2 cellular contexts compared by ENCODE assay signal in the genomic region with DNA sequence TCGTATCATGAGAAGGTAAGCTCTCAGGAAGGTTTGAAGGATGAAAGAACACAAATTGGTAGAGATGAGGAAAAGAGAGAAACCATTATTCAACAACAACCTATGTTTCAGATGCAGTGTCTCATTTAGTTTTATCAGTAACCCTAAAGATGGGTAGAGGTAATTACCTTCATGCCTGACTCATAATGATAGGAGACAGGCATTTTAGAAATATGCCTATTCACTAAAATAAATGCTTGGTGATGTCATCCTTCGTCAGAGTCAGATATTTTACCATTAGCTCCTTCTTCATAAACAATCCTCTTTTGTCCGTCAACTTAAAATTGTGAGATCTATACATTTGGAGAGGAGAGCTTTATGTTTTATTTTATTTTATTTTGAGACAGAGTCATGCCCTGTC.
TF ChIP-seq lines count a peak whose summit lies in the region.

No MANE protein-coding gene starts in this region.

TF ChIP-seq in SK-N-SH, 30 proteins besides CTCF, POLR2A, EP300 and RAD21 (continued from another document):
- TF ChIP-seq, protein P1, sequence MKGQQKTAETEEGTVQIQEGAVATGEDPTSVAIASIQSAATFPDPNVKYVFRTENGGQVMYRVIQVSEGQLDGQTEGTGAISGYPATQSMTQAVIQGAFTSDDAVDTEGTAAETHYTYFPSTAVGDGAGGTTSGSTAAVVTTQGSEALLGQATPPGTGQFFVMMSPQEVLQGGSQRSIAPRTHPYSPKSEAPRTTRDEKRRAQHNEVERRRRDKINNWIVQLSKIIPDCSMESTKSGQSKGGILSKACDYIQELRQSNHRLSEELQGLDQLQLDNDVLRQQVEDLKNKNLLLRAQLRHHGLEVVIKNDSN (IDR thresholded peaks at IDR 0.05; ENCODE audit: borderline replicate concordance, low read depth) = no peak
- no peak for TF ChIP-seq GABPA (IDR thresholded peaks at IDR 0.05; ENCODE audit: low read depth)

TF ChIP-seq in K562, 482 proteins besides CTCF, POLR2A, EP300 and RAD21 (continued from another document and continues in another):
- TF ChIP-seq PHF8 (IDR thresholded peaks at IDR 0.05; ENCODE audit: borderline replicate concordance, low read length) (no peak), MBD1 (CRISPR knock-in tag; IDR thresholded peaks at IDR 0.05) (no peak), CREM (IDR thresholded peaks at IDR 0.05; ENCODE audit: low read depth) (0 out of 2 replicates have a peak, but pooled peaks have one; percentile 18), DDX20 (tag; IDR thresholded peaks at IDR 0.05; ENCODE audit: low read depth) (no peak), RBM39 (optimal IDR thresholded peaks at IDR 0.05; ENCODE audit: low read depth, low read length) (no peak), ZKSCAN8 (CRISPR knock-in tag; IDR thresholded peaks at IDR 0.05) (no peak), PTBP1 (IDR thresholded peaks at IDR 0.05; ENCODE audit: low read depth, low read length) (no peak), NUFIP1 (IDR thresholded peaks at IDR 0.05; ENCODE audit: partially characterized antibody) (no peak), PURB (CRISPR knock-in tag; IDR thresholded peaks at IDR 0.05; ENCODE audit: low read depth) (no peak), TARDBP (IDR thresholded peaks at IDR 0.05) (no peak), PRMT5 (CRISPR knock-in tag; IDR thresholded peaks at IDR 0.05) (no peak), ZNF586 (CRISPR knock-in tag; conservative IDR thresholded peaks at IDR 0.05) (no peak), DPF2 (IDR thresholded peaks at IDR 0.05) (0 out of 2 replicates have a peak, but pooled peaks have one; percentile 13), RBM22 (IDR thresholded peaks at IDR 0.05; ENCODE audit: low read depth, low read length, poor library complexity, severe bottlenecking) (no peak), ZFPM2 (CRISPR knock-in tag; IDR thresholded peaks at IDR 0.05) (no peak), ETV6 (IDR thresholded peaks at IDR 0.05; ENCODE audit: borderline replicate concordance in 1 of 2, low read depth in 2 of 2, low read length in 1 of 2) (no peak), ETV6 (CRISPR knock-in tag; IDR thresholded peaks at IDR 0.05; ENCODE audit: borderline replicate concordance) (no peak), KAT7 (CRISPR knock-in tag; IDR thresholded peaks at IDR 0.05; ENCODE audit: borderline replicate concordance) (no peak), CBFA2T3 (IDR thresholded peaks at IDR 0.05) (peak; percentile 67), ZNF444 (CRISPR knock-in tag; IDR thresholded peaks at IDR 0.05) (no peak), GATAD2A (IDR thresholded peaks at IDR 0.05) (no peak), NFE2 (IDR thresholded peaks at IDR 0.05; ENCODE audit: low read depth) (peak; percentile 43; the same call in 1 of the 2 replicates), ZNF311 (CRISPR knock-in tag; IDR thresholded peaks at IDR 0.05) (no peak)
- TF ChIP-seq, protein P2, sequence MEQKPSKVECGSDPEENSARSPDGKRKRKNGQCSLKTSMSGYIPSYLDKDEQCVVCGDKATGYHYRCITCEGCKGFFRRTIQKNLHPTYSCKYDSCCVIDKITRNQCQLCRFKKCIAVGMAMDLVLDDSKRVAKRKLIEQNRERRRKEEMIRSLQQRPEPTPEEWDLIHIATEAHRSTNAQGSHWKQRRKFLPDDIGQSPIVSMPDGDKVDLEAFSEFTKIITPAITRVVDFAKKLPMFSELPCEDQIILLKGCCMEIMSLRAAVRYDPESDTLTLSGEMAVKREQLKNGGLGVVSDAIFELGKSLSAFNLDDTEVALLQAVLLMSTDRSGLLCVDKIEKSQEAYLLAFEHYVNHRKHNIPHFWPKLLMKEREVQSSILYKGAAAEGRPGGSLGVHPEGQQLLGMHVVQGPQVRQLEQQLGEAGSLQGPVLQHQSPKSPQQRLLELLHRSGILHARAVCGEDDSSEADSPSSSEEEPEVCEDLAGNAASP (IDR thresholded peaks at IDR 0.05) = no peak
- TF ChIP-seq, protein P3, sequence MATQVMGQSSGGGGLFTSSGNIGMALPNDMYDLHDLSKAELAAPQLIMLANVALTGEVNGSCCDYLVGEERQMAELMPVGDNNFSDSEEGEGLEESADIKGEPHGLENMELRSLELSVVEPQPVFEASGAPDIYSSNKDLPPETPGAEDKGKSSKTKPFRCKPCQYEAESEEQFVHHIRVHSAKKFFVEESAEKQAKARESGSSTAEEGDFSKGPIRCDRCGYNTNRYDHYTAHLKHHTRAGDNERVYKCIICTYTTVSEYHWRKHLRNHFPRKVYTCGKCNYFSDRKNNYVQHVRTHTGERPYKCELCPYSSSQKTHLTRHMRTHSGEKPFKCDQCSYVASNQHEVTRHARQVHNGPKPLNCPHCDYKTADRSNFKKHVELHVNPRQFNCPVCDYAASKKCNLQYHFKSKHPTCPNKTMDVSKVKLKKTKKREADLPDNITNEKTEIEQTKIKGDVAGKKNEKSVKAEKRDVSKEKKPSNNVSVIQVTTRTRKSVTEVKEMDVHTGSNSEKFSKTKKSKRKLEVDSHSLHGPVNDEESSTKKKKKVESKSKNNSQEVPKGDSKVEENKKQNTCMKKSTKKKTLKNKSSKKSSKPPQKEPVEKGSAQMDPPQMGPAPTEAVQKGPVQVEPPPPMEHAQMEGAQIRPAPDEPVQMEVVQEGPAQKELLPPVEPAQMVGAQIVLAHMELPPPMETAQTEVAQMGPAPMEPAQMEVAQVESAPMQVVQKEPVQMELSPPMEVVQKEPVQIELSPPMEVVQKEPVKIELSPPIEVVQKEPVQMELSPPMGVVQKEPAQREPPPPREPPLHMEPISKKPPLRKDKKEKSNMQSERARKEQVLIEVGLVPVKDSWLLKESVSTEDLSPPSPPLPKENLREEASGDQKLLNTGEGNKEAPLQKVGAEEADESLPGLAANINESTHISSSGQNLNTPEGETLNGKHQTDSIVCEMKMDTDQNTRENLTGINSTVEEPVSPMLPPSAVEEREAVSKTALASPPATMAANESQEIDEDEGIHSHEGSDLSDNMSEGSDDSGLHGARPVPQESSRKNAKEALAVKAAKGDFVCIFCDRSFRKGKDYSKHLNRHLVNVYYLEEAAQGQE (CRISPR knock-in tag; IDR thresholded peaks at IDR 0.05; ENCODE audit: low read depth) = no peak
- TF ChIP-seq, protein P4, sequence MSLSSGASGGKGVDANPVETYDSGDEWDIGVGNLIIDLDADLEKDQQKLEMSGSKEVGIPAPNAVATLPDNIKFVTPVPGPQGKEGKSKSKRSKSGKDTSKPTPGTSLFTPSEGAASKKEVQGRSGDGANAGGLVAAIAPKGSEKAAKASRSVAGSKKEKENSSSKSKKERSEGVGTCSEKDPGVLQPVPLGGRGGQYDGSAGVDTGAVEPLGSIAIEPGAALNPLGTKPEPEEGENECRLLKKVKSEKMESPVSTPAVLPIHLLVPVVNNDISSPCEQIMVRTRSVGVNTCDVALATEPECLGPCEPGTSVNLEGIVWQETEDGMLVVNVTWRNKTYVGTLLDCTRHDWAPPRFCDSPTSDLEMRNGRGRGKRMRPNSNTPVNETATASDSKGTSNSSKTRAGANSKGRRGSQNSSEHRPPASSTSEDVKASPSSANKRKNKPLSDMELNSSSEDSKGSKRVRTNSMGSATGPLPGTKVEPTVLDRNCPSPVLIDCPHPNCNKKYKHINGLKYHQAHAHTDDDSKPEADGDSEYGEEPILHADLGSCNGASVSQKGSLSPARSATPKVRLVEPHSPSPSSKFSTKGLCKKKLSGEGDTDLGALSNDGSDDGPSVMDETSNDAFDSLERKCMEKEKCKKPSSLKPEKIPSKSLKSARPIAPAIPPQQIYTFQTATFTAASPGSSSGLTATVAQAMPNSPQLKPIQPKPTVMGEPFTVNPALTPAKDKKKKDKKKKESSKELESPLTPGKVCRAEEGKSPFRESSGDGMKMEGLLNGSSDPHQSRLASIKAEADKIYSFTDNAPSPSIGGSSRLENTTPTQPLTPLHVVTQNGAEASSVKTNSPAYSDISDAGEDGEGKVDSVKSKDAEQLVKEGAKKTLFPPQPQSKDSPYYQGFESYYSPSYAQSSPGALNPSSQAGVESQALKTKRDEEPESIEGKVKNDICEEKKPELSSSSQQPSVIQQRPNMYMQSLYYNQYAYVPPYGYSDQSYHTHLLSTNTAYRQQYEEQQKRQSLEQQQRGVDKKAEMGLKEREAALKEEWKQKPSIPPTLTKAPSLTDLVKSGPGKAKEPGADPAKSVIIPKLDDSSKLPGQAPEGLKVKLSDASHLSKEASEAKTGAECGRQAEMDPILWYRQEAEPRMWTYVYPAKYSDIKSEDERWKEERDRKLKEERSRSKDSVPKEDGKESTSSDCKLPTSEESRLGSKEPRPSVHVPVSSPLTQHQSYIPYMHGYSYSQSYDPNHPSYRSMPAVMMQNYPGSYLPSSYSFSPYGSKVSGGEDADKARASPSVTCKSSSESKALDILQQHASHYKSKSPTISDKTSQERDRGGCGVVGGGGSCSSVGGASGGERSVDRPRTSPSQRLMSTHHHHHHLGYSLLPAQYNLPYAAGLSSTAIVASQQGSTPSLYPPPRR (CRISPR knock-in tag; IDR thresholded peaks at IDR 0.05; ENCODE audit: borderline replicate concordance) = no peak
- TF ChIP-seq, protein P5, sequence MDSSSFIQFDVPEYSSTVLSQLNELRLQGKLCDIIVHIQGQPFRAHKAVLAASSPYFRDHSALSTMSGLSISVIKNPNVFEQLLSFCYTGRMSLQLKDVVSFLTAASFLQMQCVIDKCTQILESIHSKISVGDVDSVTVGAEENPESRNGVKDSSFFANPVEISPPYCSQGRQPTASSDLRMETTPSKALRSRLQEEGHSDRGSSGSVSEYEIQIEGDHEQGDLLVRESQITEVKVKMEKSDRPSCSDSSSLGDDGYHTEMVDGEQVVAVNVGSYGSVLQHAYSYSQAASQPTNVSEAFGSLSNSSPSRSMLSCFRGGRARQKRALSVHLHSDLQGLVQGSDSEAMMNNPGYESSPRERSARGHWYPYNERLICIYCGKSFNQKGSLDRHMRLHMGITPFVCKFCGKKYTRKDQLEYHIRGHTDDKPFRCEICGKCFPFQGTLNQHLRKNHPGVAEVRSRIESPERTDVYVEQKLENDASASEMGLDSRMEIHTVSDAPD (CRISPR knock-in tag; IDR thresholded peaks at IDR 0.05) = no peak
- TF ChIP-seq, protein P6, sequence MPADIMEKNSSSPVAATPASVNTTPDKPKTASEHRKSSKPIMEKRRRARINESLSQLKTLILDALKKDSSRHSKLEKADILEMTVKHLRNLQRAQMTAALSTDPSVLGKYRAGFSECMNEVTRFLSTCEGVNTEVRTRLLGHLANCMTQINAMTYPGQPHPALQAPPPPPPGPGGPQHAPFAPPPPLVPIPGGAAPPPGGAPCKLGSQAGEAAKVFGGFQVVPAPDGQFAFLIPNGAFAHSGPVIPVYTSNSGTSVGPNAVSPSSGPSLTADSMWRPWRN (IDR thresholded peaks at IDR 0.05; ENCODE audit: low read depth) = no peak
- TF ChIP-seq, protein P7, sequence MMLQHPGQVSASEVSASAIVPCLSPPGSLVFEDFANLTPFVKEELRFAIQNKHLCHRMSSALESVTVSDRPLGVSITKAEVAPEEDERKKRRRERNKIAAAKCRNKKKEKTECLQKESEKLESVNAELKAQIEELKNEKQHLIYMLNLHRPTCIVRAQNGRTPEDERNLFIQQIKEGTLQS (IDR thresholded peaks at IDR 0.05) = peak; percentile 80
- TF ChIP-seq, protein P7 (CRISPR knock-in tag; conservative IDR thresholded peaks at IDR 0.05) = no peak
- TF ChIP-seq, protein P8, sequence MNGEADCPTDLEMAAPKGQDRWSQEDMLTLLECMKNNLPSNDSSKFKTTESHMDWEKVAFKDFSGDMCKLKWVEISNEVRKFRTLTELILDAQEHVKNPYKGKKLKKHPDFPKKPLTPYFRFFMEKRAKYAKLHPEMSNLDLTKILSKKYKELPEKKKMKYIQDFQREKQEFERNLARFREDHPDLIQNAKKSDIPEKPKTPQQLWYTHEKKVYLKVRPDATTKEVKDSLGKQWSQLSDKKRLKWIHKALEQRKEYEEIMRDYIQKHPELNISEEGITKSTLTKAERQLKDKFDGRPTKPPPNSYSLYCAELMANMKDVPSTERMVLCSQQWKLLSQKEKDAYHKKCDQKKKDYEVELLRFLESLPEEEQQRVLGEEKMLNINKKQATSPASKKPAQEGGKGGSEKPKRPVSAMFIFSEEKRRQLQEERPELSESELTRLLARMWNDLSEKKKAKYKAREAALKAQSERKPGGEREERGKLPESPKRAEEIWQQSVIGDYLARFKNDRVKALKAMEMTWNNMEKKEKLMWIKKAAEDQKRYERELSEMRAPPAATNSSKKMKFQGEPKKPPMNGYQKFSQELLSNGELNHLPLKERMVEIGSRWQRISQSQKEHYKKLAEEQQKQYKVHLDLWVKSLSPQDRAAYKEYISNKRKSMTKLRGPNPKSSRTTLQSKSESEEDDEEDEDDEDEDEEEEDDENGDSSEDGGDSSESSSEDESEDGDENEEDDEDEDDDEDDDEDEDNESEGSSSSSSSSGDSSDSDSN (IDR thresholded peaks at IDR 0.05; ENCODE audit: borderline replicate concordance in 1 of 2, low read depth in 2 of 2, low read length in 2 of 2) = no peak
- TF ChIP-seq, protein P9, sequence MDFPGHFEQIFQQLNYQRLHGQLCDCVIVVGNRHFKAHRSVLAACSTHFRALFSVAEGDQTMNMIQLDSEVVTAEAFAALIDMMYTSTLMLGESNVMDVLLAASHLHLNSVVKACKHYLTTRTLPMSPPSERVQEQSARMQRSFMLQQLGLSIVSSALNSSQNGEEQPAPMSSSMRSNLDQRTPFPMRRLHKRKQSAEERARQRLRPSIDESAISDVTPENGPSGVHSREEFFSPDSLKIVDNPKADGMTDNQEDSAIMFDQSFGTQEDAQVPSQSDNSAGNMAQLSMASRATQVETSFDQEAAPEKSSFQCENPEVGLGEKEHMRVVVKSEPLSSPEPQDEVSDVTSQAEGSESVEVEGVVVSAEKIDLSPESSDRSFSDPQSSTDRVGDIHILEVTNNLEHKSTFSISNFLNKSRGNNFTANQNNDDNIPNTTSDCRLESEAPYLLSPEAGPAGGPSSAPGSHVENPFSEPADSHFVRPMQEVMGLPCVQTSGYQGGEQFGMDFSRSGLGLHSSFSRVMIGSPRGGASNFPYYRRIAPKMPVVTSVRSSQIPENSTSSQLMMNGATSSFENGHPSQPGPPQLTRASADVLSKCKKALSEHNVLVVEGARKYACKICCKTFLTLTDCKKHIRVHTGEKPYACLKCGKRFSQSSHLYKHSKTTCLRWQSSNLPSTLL (IDR thresholded peaks at IDR 0.05) = no peak
